In the genomic region with DNA sequence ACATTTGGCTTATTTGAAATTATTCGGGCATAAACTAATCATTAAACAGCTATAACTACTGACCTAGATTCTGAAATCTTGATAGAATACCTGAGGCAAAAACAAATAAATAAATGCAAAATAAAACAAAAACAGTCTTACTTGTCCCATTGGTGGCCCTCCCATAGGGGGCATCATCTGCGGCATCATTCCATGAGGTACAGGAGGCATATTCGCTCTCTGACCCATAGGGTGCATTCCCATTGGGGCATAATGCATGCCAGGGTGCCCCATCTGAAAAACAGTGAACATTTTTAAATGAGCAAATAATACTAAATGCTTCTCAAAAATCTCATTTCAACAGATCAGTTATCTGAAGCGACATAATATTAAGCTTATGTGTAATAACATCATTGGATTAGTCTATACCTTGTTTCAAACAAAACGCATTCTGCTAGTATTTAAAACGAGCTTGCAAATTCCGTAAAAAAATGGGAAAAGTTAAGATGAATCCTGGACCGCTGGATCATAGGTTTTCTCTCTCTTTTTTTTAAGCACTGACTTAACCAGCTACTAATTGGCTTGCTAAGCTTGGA, we compare ENCODE assay signal across 8 cellular contexts. TPM values are rescaled to one million over a fixed set of nuclear protein-coding genes. Genes with fewer than 3 reads are reported as not detected.
DNase-seq lines count a peak whose midpoint lies in the region; ATAC-seq and TF ChIP-seq lines count a peak whose summit lies in the region.

No MANE protein-coding gene starts in this region.

- intact Hi-C loops in colonic mucosa (cut with DNase I), result loop anchor here (10.0 kb wide), 1 partner anchor 541 kb away; a partner anchor contains a TSS
- intact Hi-C loops in sigmoid colon (cut with DNase I), result loop anchor here (10.0 kb wide), 2 partner anchors 439 to 759 kb away; a partner anchor contains a TSS

- H3K4me3 ChIP-seq in colonic mucosa, result peak overlapping the region; percentile 93
- peak overlapping the region in 2 of 4 donors; percentile 87 to 94 for H3K4me3 ChIP-seq in sigmoid colon

- H3K4me1 ChIP-seq in colonic mucosa (peaks cover 5% of the 10 kb centered on the region), sigmoid colon (peaks cover 0 to 40% (median 34%) of the 10 kb centered on the region in 4 donors)

- POLR2A ChIA-PET in naive thymus-derived CD8-positive, alpha-beta T cell (lab: Charles Lee), result interaction anchor here (1.0 to 2.2 kb wide), 3 partner anchors 8 to 1454 kb away, joined by 3 to 11 read pairs (median 10); a partner anchor contains a TSS

- TF ChIP-seq CTCF in GM13976 (IDR thresholded peaks at IDR 0.05; ENCODE audit: borderline replicate concordance, control extremely low read depth, extremely low read depth, insufficient read depth, missing control alignments), result peak; percentile 49
- peak; percentile 25 for TF ChIP-seq CTCF in colonic mucosa (IDR thresholded peaks at IDR 0.05)
- TF ChIP-seq CTCF in sigmoid colon (IDR thresholded peaks at IDR 0.05), result peak in 2 of 4 experiments; percentile 9 to 12

- ATAC-seq in naive thymus-derived CD8-positive, alpha-beta T cell, result no peak

- WGBS in sigmoid colon, 2 donors, result 21 to 39% methylated on average over 8 of the region's 8 CpGs

- H3K27me3 ChIP-seq in colonic mucosa (no peaks in the 10 kb centered on the region), sigmoid colon (no peaks in the 10 kb centered on the region)

- H3K4me3 Mint-ChIP-seq in naive thymus-derived CD8-positive, alpha-beta T cell, result peak overlapping the region; percentile 98 to 100 (median 99)

- no peak overlapping the region for H3K27ac ChIP-seq in colonic mucosa
- peak overlapping the region in 2 of 4 donors; percentile 96 to 97 for H3K27ac ChIP-seq in sigmoid colon

- DNase-seq in CD1c-positive myeloid dendritic cell (ENCODE audit: extremely low spot score), result peak; percentile 34
- DNase-seq in GM13976 (ENCODE audit: low spot score), result no peak
- DNase-seq in RKO (ENCODE audit: low spot score), result peak; percentile 87
- DNase-seq in colonic mucosa, result no peak
- no peak for DNase-seq in naive thymus-derived CD8-positive, alpha-beta T cell
- DNase-seq in sigmoid colon, result no peak
- DNase-seq in dedifferentiated amniotic fluid mesenchymal stem cell (ENCODE audit: extremely low spot score), result no peak
- no peak for DNase-seq in mucosa of gallbladder (ENCODE audit: low spot score)

- H3K36me3 Mint-ChIP-seq in naive thymus-derived CD8-positive, alpha-beta T cell, result peaks cover 4 to 46% (median 7%) of the 10 kb centered on the region in 3 donors

- peak overlapping the region in 1 of 2 donors; percentile 85 for H3K9ac ChIP-seq in colonic mucosa (ENCODE audit: low read depth in 2 of 2, low read length in 2 of 2)

- H3K9me3 Mint-ChIP-seq in naive thymus-derived CD8-positive, alpha-beta T cell, result no peaks in the 10 kb centered on the region

- no peak for TF ChIP-seq POLR2A in sigmoid colon (IDR thresholded peaks at IDR 0.05)

- H3K36me3 ChIP-seq in colonic mucosa (no peaks in the 10 kb centered on the region), sigmoid colon (peaks cover 0 to 28% (median 2%) of the 10 kb centered on the region in 4 donors)

- peaks cover 35 to 79% (median 61%) of the 10 kb centered on the region in 4 donors for H3K4me1 Mint-ChIP-seq in naive thymus-derived CD8-positive, alpha-beta T cell

- H3K27ac Mint-ChIP-seq in naive thymus-derived CD8-positive, alpha-beta T cell, result peak overlapping the region in 9 of 10 donors; percentile 56 to 100 (median 99)

- in situ Hi-C loops in GM13976 (cut with MboI; ENCODE audit: low sequenced_read_pairs, unreplicated experiment), result no loop called here

- peaks cover 0 to 1% (median 0%) of the 10 kb centered on the region in 5 donors for H3K27me3 Mint-ChIP-seq in naive thymus-derived CD8-positive, alpha-beta T cell

- H3K9me3 ChIP-seq in colonic mucosa (no peaks in the 10 kb centered on the region), sigmoid colon (no peaks in the 10 kb centered on the region)

- TF ChIP-seq EP300 in sigmoid colon (IDR thresholded peaks at IDR 0.05), result no peak

RNA-seq across cellular contexts. Expression of a gene that starts 1.3 kb away (rescaled TPM):
- 100 to 1,000 TPM; 103 to 115 TPM for total RNA-seq in colonic mucosa
- 100 to 1,000 TPM; 111 to 120 TPM for total RNA-seq in naive thymus-derived CD8-positive, alpha-beta T cell
- polyA plus RNA-seq in naive thymus-derived CD8-positive, alpha-beta T cell, result 100 to 1,000 TPM; 104 to 118 (median 105) TPM
- 100 to 1,000 TPM in 1 of 4 donors, 10 to 100 TPM in 3; 69.2 to 200 (median 80.7) TPM for total RNA-seq in sigmoid colon
- 10 to 100 TPM; 24.0 to 36.1 (median 29.6) TPM for polyA plus RNA-seq in sigmoid colon
- total RNA-seq in mucosa of gallbladder, result 59.2 TPM

RNA-seq across cellular contexts. Expression of a gene that starts 2.5 kb away (rescaled TPM):
- total RNA-seq in colonic mucosa, result 10 to 100 TPM; 15.5 to 21.2 TPM
- 10 to 100 TPM; 15.8 to 21.8 TPM for total RNA-seq in naive thymus-derived CD8-positive, alpha-beta T cell
- polyA plus RNA-seq in naive thymus-derived CD8-positive, alpha-beta T cell, result 10 to 100 TPM; 13.4 to 27.0 (median 16.1) TPM
- 10 to 100 TPM in 3 of 4 donors, 1 to 10 TPM in 1; 8.3 to 18.2 (median 13.8) TPM for total RNA-seq in sigmoid colon
- 10 to 100 TPM in 1 of 3 donors, 1 to 10 TPM in 2; 5.4 to 10.3 (median 6.2) TPM for polyA plus RNA-seq in sigmoid colon
- total RNA-seq in mucosa of gallbladder, result 11.4 TPM

Comparison
In these comparisons a context has a peak if more than half of its experiments do, and no peak if none do; other contexts are left out.
1. DNase-seq: peak in CD1c-positive myeloid dendritic cell (single experiment) and RKO (single experiment); none in GM13976 (single experiment), colonic mucosa (single experiment), naive thymus-derived CD8-positive, alpha-beta T cell (0 of 10), sigmoid colon (single experiment), dedifferentiated amniotic fluid mesenchymal stem cell (single experiment) and mucosa of gallbladder (single experiment).